14 cellular contexts compared by ENCODE assay signal in genomic region chr2:218343591-218343990, GRCh38. TPM values are rescaled to one million over a fixed set of nuclear protein-coding genes. Genes with fewer than 3 reads are reported as not detected.
DNase-seq lines count a peak whose midpoint lies in the region; ATAC-seq lines count a peak whose summit lies in the region.
"Had no signal": no experiment of that assay in that cellular context is flagged by ENCODE, and none has a peak within 500 bp of the region (broad histone marks: within the 10 kb centered on the region; RNA-seq: fewer than 3 reads in every experiment).

No MANE protein-coding gene starts in this region.

- ATAC-seq in HG03439 (IDR thresholded peaks at IDR 0.05; ENCODE audit: unreplicated experiment), result no peak
- ATAC-seq in HG02970 (IDR thresholded peaks at IDR 0.05; ENCODE audit: low FRiP score, unreplicated experiment), result no peak
- no peak for ATAC-seq in GM19023 (IDR thresholded peaks at IDR 0.05; ENCODE audit: unreplicated experiment)
- no peak for ATAC-seq in left colon

- intact Hi-C loops in left colon (cut with DNase I, micrococcal nuclease), result no loop called here

- DNase-seq in AG20443 (ENCODE audit: low spot score) (peak; percentile 69), M059J (ENCODE audit: low read depth) (peak; percentile 72), dedifferentiated amniotic fluid mesenchymal stem cell (ENCODE audit: extremely low spot score) (peak; percentile 59), myocyte (ENCODE audit: low read depth) (peak; percentile 24), left colon (no peak)
- DNase-seq: activated B cell treated with CpG ODN at 0.5 μM for 24 hours, amygdala, NCI-H1694, NCI-H774 had no signal

RNA-seq across cellular contexts. Expression of gene CATIP, which starts 13.1 kb away (rescaled TPM):
- not detected in 2 replicates for total RNA-seq in M059J (2014; rRNA removed; shearing (Covaris generic))
- total RNA-seq in myocyte (not detected in 2 replicates), left colon (not detected)
- not detected for polyA plus RNA-seq in myocyte (2012)
- total RNA-seq: activated B cell treated with CpG ODN at 0.5 μM for 24 hours, mesenteric fat pad, posterior vena cava had no signal

RNA-seq across cellular contexts. Expression of gene SLC11A1, which starts 38.5 kb away (rescaled TPM):
- total RNA-seq in M059J (2014; rRNA removed; shearing (Covaris generic)), result 0.02 and 0.07 TPM in 2 replicates
- 0.03 and 0.36 TPM in 2 replicates for total RNA-seq in myocyte
- polyA plus RNA-seq in myocyte (2012), result 0.06 TPM
- 1 to 10 TPM; 1.7 to 2.0 TPM for total RNA-seq in left colon

RNA-seq across cellular contexts. Expression of gene TMBIM1, which starts 51.3 kb away (rescaled TPM):
- 89.2 and 132 TPM in 2 replicates for total RNA-seq in M059J (2014; rRNA removed; shearing (Covaris generic))
- total RNA-seq in myocyte (198 and 212 TPM in 2 replicates), left colon (100 to 1,000 TPM; 317 to 426 TPM)
- 195 TPM for polyA plus RNA-seq in myocyte (2012)

RNA-seq across cellular contexts. Expression of gene CTDSP1, which starts 56.1 kb away (rescaled TPM):
- 31.6 and 37.8 TPM in 2 replicates for total RNA-seq in M059J (2014; rRNA removed; shearing (Covaris generic))
- total RNA-seq in myocyte, result 45.3 and 48.9 TPM in 2 replicates
- 65.6 TPM for polyA plus RNA-seq in myocyte (2012)
- total RNA-seq in left colon, result 100 to 1,000 TPM; 153 to 176 TPM

Comparison
In these comparisons a context has a peak if more than half of its experiments do, and no peak if none do; other contexts are left out.
1. DNase-seq: peak in AG20443 (single experiment), M059J (single experiment), dedifferentiated amniotic fluid mesenchymal stem cell (single experiment) and myocyte (single experiment); none in left colon (0 of 2).